ENCODE assay signal across 15 cellular contexts in the genomic region with DNA sequence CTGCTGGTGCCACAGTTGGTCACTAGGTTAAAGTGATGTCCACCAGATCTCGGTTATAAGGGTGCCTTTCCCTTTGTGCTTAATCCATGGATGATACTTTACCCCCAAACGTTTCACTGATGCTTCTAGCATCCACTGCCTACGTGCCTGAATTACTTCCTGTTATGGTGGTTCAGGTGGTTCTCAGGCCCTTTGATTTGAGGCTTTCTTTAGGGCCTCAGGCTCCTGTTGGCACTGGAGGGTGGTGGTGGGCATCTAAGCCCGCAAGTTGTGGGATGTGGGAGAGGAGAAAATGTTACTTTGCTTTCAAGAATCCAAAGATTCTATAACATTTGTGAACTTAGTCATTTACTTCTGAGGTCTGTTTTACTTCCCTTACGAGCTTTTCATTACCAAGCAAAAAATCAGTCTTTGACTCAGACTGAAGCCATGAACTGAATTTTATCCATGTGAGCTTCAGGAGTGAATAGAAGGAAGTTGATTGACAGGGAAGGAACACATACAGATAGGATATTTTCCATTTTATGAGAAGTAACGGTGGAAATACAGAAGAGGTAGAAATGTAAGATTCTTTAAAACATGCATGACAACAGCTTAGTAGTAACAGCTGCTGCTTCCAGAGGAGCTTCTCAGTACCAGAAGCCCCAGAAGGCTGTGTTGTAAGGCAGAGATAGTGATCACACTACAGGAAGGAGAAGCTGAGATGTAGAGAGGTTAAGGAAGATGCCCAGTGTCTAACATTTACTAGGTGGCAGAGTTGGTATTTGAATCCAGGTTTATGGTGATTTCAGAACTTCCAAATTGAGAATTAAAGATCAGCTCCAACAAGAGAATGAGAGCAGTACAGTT.
A peak's percentile ranks its signal among the peaks of the same experiment; 100 is the strongest.
DNase-seq lines count a peak whose midpoint lies in the region; ATAC-seq, FAIRE-seq and TF ChIP-seq lines count a peak whose summit lies in the region.
"Had no signal": no experiment of that assay in that cellular context is flagged by ENCODE, and none has a peak within 500 bp of the region (broad histone marks: within the 10 kb centered on the region; RNA-seq: fewer than 3 reads in every experiment).

No MANE protein-coding gene starts in this region.

- H3K27ac ChIP-seq in GM12878 (ENCODE audit: control insufficient read depth, insufficient read depth) (peak overlapping the region; percentile 69), smooth muscle cell (ENCODE audit: low read depth) (peak overlapping the region; percentile 3)
- H3K27ac ChIP-seq: 22Rv1 had no signal

- intact Hi-C loops in GM12878 (cut with micrococcal nuclease; ENCODE audit: unreplicated experiment): loop anchor here (10.0 kb wide), 1 partner anchor 465 kb away; the partner anchor contains the start of gene ING1
- intact Hi-C loops in sciatic nerve (cut with DNase I): no loop called here

- in situ Hi-C loops in GM12878 (cut with MboI): no loop called here

- RAD21 ChIA-PET in GM12878 (lab: Charles Lee; ENCODE audit: unreplicated experiment): interaction anchor here (0.7 to 1.1 kb wide), 3 partner anchors 23 to 112 kb away, joined by 3 to 4 read pairs (median 4); no protein-coding TSS in a partner anchor

- DNase-seq in NCI-H2171 treated with DMSO at 0.1 percent for 48 hours (lab: John Stamatoyannopoulos, UW) (peak; percentile 40), NCI-H2171 (lab: John Stamatoyannopoulos, UW) (no peak), NAMALWA (ENCODE audit: low spot score) (peak; percentile 32), GM12878 (ENCODE audit: low read depth, low spot score) (no peak), smooth muscle cell (lab: John Stamatoyannopoulos, UW; ENCODE audit: unreplicated experiment) (no peak), SIG-M5 (lab: John Stamatoyannopoulos, UW) (no peak), SKM-1 (lab: John Stamatoyannopoulos, UW; ENCODE audit: unreplicated experiment) (no peak), sciatic nerve (ENCODE audit: low spot score) (no peak)
- DNase-seq: activated T-cell treated with anti-CD3 and anti-CD28 coated beads, Interleukin-2, amount 50 U/mL, for 4 hours; kidney; NCI-H187; PC-3; T1000 had no signal

- no peaks in the 10 kb centered on the region for H3F3A ChIP-seq in smooth muscle cell (ENCODE audit: low read depth)

- BruUV-seq in GM12878 (replicated peaks; lab: Mats Ljungman, UMichigan): no TSS peak

- TF ChIP-seq CTCF in GM12878 (IDR thresholded peaks at IDR 0.05 in 2 of 3, conservative IDR thresholded peaks at IDR 0.05 in 1 of 3; ENCODE audit: control insufficient read depth in 2 of 3, extremely low read depth in 1 of 3, insufficient read depth in 1 of 3, low read depth in 3 of 3, low read length in 3 of 3) (no peak), smooth muscle cell (IDR thresholded peaks at IDR 0.05; ENCODE audit: borderline replicate concordance, insufficient read depth, poor library complexity, severe bottlenecking) (no peak)

- no peaks in the 10 kb centered on the region for H4K20me1 ChIP-seq in GM12878 (ENCODE audit: control insufficient read depth, insufficient read depth)
- H4K20me1 ChIP-seq in smooth muscle cell (ENCODE audit: low read depth): peaks cover 100% of the 10 kb centered on the region

- no peak for TF ChIP-seq POLR2A in GM12878 (IDR thresholded peaks at IDR 0.05; ENCODE audit: low read depth, low read length)

- H3K9ac ChIP-seq in GM12878 (ENCODE audit: control insufficient read depth, insufficient read depth, low read length): no peak overlapping the region
- H3K9ac ChIP-seq in smooth muscle cell (ENCODE audit: low read depth): no peak overlapping the region

- SMC1A ChIA-PET in GM12878 (lab: Charles Lee; ENCODE audit: uncharacterized antibody, unreplicated experiment): interaction anchor here (0.9 to 1.9 kb wide), 5 partner anchors 9 to 38 kb away, joined by 3 to 7 read pairs (median 4); no protein-coding TSS in a partner anchor

- no peak for ATAC-seq in GM12878
- ATAC-seq in sciatic nerve: no peak
- ATAC-seq: activated T-cell treated with anti-CD3 and anti-CD28 coated beads, Interleukin-2, amount 50 U/mL, for 4 hours; PC-3 had no signal

- CTCF ChIA-PET in GM12878 (lab: Yijun Ruan, JAX): interaction anchor here (0.6 to 1.2 kb wide), 5 partner anchors 9 to 557 kb away, joined by 3 to 4 read pairs (median 3); no protein-coding TSS in a partner anchor

- H3K4me3 ChIP-seq in GM12878 (no peak overlapping the region), smooth muscle cell (no peak overlapping the region)

- POLR2A ChIA-PET in GM12878 (lab: Charles Lee): no interaction called here

- H2AFZ ChIP-seq in GM12878 (ENCODE audit: control insufficient read depth, low read depth, low read length) (no peak overlapping the region), smooth muscle cell (ENCODE audit: low read depth) (no peak overlapping the region)

- H3K27me3 ChIP-seq in GM12878 (replicated peaks in 1 of 2; ENCODE audit: control insufficient read depth in 2 of 2, insufficient read depth in 2 of 2, low read length in 1 of 2) (no peaks in the 10 kb centered on the region), smooth muscle cell (ENCODE audit: low read depth) (no peaks in the 10 kb centered on the region)

- H3K36me3 ChIP-seq in GM12878 (ENCODE audit: control insufficient read depth in 2 of 2, insufficient read depth in 2 of 2, low read length in 1 of 2) (peaks cover 11 to 13% of the 10 kb centered on the region in 2 experiments; a peak in 3 of 4 replicates), smooth muscle cell (ENCODE audit: low read depth) (no peaks in the 10 kb centered on the region)

- TF ChIP-seq EP300 in GM12878 (IDR thresholded peaks at IDR 0.05; ENCODE audit: borderline replicate concordance in 1 of 2, control insufficient read depth in 1 of 2, low read depth in 2 of 2, low read length in 2 of 2): no peak

- peaks cover 92% of the 10 kb centered on the region for H3K79me2 ChIP-seq in GM12878 (ENCODE audit: control insufficient read depth, insufficient read depth, low read length)
- H3K79me2 ChIP-seq in smooth muscle cell (ENCODE audit: low read depth): peaks cover 74% of the 10 kb centered on the region

- H3K9me3 ChIP-seq in GM12878 (replicated peaks; ENCODE audit: control insufficient read depth, insufficient read depth, low read length) (peaks cover 9% of the 10 kb centered on the region; the same call in 2 of the 3 replicates), smooth muscle cell (replicated peaks; ENCODE audit: low read depth) (no peaks in the 10 kb centered on the region)

- no peak for TF ChIP-seq RAD21 in GM12878 (IDR thresholded peaks at IDR 0.05; ENCODE audit: insufficient read depth, low read depth, low read length)

- peaks cover 45% of the 10 kb centered on the region for H3K4me1 ChIP-seq in GM12878 (ENCODE audit: control insufficient read depth, insufficient read depth, low read length)
- H3K4me1 ChIP-seq in smooth muscle cell (ENCODE audit: low read depth): no peaks in the 10 kb centered on the region

- WGBS in GM12878 (ENCODE audit: insufficient coverage, insufficient replicate concordance, low lambda C conversion rate, missing lambda C conversion rate): 54% methylated on average over 6 of the region's 6 CpGs
- 81% methylated on average over 6 of the region's 6 CpGs for WGBS in smooth muscle cell (ENCODE audit: low lambda C conversion rate)

- FAIRE-seq in GM12878 (lab: Jason Lieb, UNC): no peak
- FAIRE-seq: colon, kidney had no signal

- H3K4me2 ChIP-seq in GM12878 (ENCODE audit: control insufficient read depth, insufficient read depth): no peak overlapping the region; the same call in 1 of the 2 replicates
- no peak overlapping the region for H3K4me2 ChIP-seq in smooth muscle cell

TF ChIP-seq in GM12878, 131 proteins besides CTCF, POLR2A, EP300 and RAD21 (continues in another document):
- no peak for TF ChIP-seq EGR1 (IDR thresholded peaks at IDR 0.05; ENCODE audit: borderline replicate concordance in 1 of 2, low read depth in 2 of 2, low read length in 2 of 2)
- TF ChIP-seq FOS (IDR thresholded peaks at IDR 0.05; ENCODE audit: borderline replicate concordance, extremely low read depth, insufficient read length): no peak
- no peak for TF ChIP-seq ELK1 (IDR thresholded peaks at IDR 0.05; ENCODE audit: low read depth, low read length)
- no peak for TF ChIP-seq RAD51 (IDR thresholded peaks at IDR 0.05)
- TF ChIP-seq, protein P1, sequence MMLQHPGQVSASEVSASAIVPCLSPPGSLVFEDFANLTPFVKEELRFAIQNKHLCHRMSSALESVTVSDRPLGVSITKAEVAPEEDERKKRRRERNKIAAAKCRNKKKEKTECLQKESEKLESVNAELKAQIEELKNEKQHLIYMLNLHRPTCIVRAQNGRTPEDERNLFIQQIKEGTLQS (IDR thresholded peaks at IDR 0.05; ENCODE audit: borderline replicate concordance, extremely low read depth, low read depth, low read length): no peak
- TF ChIP-seq SMAD1 (IDR thresholded peaks at IDR 0.05; ENCODE audit: low read depth, partially characterized antibody): no peak
- no peak for TF ChIP-seq POU2F2 (IDR thresholded peaks at IDR 0.05; ENCODE audit: borderline replicate concordance, low read depth, low read length)
- no peak for TF ChIP-seq RELA (IDR thresholded peaks at IDR 0.05; ENCODE audit: borderline replicate concordance, partially characterized antibody)
- TF ChIP-seq, protein P2, sequence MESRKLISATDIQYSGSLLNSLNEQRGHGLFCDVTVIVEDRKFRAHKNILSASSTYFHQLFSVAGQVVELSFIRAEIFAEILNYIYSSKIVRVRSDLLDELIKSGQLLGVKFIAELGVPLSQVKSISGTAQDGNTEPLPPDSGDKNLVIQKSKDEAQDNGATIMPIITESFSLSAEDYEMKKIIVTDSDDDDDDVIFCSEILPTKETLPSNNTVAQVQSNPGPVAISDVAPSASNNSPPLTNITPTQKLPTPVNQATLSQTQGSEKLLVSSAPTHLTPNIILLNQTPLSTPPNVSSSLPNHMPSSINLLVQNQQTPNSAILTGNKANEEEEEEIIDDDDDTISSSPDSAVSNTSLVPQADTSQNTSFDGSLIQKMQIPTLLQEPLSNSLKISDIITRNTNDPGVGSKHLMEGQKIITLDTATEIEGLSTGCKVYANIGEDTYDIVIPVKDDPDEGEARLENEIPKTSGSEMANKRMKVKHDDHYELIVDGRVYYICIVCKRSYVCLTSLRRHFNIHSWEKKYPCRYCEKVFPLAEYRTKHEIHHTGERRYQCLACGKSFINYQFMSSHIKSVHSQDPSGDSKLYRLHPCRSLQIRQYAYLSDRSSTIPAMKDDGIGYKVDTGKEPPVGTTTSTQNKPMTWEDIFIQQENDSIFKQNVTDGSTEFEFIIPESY (IDR thresholded peaks at IDR 0.05): no peak

Comparison
In these comparisons a context has a peak if more than half of its experiments do, and no peak if none do; other contexts are left out.
1. DNase-seq: peak in NCI-H2171 treated with DMSO at 0.1 percent for 48 hours (single experiment) and NAMALWA (single experiment); none in NCI-H2171 (single experiment), GM12878 (single experiment), smooth muscle cell (single experiment), SIG-M5 (single experiment), SKM-1 (single experiment) and sciatic nerve (single experiment).